14 cellular contexts compared by ENCODE assay signal in genomic region chr1:53279556-53280160, GRCh38.
"Had no signal": no experiment of that assay in that cellular context is flagged by ENCODE, and none has a peak within 500 bp of the region (broad histone marks: within the 10 kb centered on the region; RNA-seq: fewer than 3 reads in every experiment).

No MANE protein-coding gene starts in this region.

- H3K4me3 ChIP-seq: body of pancreas, pancreas, right lobe of liver, stomach had no signal

- H3K27ac ChIP-seq: body of pancreas, pancreas, right lobe of liver, stomach had no signal

- H3K4me3 Mint-ChIP-seq: activated CD4-positive, alpha-beta T cell treated with anti-CD3 and anti-CD28 coated beads, Interleukin-2, amount 10 ng/mL, durations not matched to agents 7 days and 5 days had no signal

- H3K9me3 ChIP-seq: body of pancreas, pancreas, right lobe of liver, stomach had no signal

- H3K9me3 Mint-ChIP-seq: activated CD4-positive, alpha-beta T cell treated with anti-CD3 and anti-CD28 coated beads, Interleukin-2, amount 10 ng/mL, durations not matched to agents 7 days and 5 days had no signal

- H3K36me3 ChIP-seq: pancreas, right lobe of liver, stomach had no signal

- DNase-seq: activated CD4-positive, alpha-beta T cell treated with anti-CD3 and anti-CD28 coated beads, Interleukin-2, amount 10 ng/mL, durations not matched to agents 7 days and 5 days; activated CD8-positive, alpha-beta memory T cell treated with anti-CD3 and anti-CD28 coated beads for 24 hours; activated naive CD4-positive, alpha-beta T cell; body of pancreas; effector CD4-positive, alpha-beta T cell; head of caudate nucleus; pancreas; right lobe of liver; small intestine; stimulated activated CD4-positive, alpha-beta T cell treated with anti-CD3 and anti-CD28 coated beads, Interleukin-15, amount 100 ng/mL, for 24 hours; stimulated activated CD4-positive, alpha-beta T cell treated with anti-CD3 and anti-CD28 coated beads, Interleukin-4, amount 100 ng/mL, for 1 hour; stomach; trophoblast cell had no signal

- H3K27me3 Mint-ChIP-seq: activated CD4-positive, alpha-beta T cell treated with anti-CD3 and anti-CD28 coated beads, Interleukin-2, amount 10 ng/mL, durations not matched to agents 7 days and 5 days had no signal

- H3K4me1 ChIP-seq: body of pancreas, pancreas, right lobe of liver, stomach had no signal

- H3K27me3 ChIP-seq: body of pancreas, pancreas, right lobe of liver, stomach had no signal

- ATAC-seq: body of pancreas, left lobe of liver, pancreas, right lobe of liver had no signal
